Comparison of ENCODE assay signal across 31 cellular contexts in the genomic region with DNA sequence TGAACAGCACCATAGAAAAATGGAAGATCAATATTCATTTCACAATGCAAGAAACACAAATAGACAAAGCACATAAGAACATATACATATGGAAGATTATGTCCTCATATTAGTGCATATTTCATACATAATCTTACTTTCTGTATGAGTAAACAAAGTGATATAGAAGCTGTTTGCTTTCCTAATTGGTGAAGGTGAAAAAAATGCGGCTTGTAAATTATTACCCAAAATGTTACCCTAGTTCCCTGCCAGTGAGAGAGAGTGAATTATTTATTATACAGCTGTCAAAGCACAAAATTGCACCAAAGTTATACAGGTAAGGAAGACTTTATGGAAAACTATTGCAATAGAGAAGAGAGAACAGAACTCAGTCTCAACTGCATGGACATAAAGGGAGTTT.
"Had no signal": no experiment of that assay in that cellular context is flagged by ENCODE, and none has a peak within 500 bp of the region (broad histone marks: within the 10 kb centered on the region; RNA-seq: fewer than 3 reads in every experiment).

No MANE protein-coding gene starts in this region.

- H3K27me3 Mint-ChIP-seq: activated naive CD8-positive, alpha-beta T cell treated with anti-CD3 and anti-CD28 coated beads for 36 hours; naive thymus-derived CD8-positive, alpha-beta T cell; progenitor cell of endocrine pancreas had no signal

- H3K4me3 Mint-ChIP-seq: activated naive CD4-positive, alpha-beta T cell treated with anti-CD3 and anti-CD28 coated beads for 36 hours; activated naive CD8-positive, alpha-beta T cell treated with anti-CD3 and anti-CD28 coated beads for 36 hours; activated T-helper 1 cell treated with anti-CD3 and anti-CD28 coated beads, Interleukin-12 subunit alpha, Interleukin-12 subunit beta, Interleukin-2, Interleukin-4 antibody, amounts not matched to agents 30 ng/mL and 10 ng/mL and 1 ng/mL, durations not matched to agents 14 hours and 24 hours and 36 hours; naive thymus-derived CD8-positive, alpha-beta T cell; neural progenitor cell; T-helper 1 cell treated with Interleukin-12 subunit alpha and Interleukin-12 subunit beta and Interleukin-4 antibody, amounts not matched to agents 30 μg/mL and 1 μg/mL, for 36 hours had no signal

- DNase-seq: activated CD4-positive, alpha-beta T cell treated with anti-CD3 and anti-CD28 coated beads for 4 hours; activated CD4-positive, alpha-beta T cell treated with anti-CD3 and anti-CD28 coated beads, Interleukin-2, amount 50 U/mL, for 4 hours; activated effector memory CD4-positive, alpha-beta T cell treated with anti-CD3 and anti-CD28 coated beads, Interleukin-2, amount 50 U/mL, for 16 hours; activated naive CD4-positive, alpha-beta T cell treated with anti-CD3 and anti-CD28 coated beads for 36 hours; activated naive CD8-positive, alpha-beta T cell treated with anti-CD3 and anti-CD28 coated beads for 36 hours; aorta; central memory CD4-positive, alpha-beta T cell; effector memory CD4-positive, alpha-beta T cell; erythroblast; gastrocnemius medialis; kidney; left colon; midbrain; naive thymus-derived CD8-positive, alpha-beta T cell; ovary; stimulated activated CD4-positive, alpha-beta T cell treated with anti-CD3 and anti-CD28 coated beads, Interleukin-12 subunit alpha, Interleukin-12 subunit beta, amount 100 ng/mL, for 4 hours; stimulated activated CD4-positive, alpha-beta T cell treated with anti-CD3 and anti-CD28 coated beads, Interleukin-4, amount 100 ng/mL, for 1 hour; stimulated activated naive CD8-positive, alpha-beta T cell treated with anti-CD3 and anti-CD28 coated beads, Interleukin-15, Interleukin-2, amounts not matched to agents 100 U/mL and 50 U/mL, for 24 hours; T-helper 9 cell; testis; upper lobe of left lung had no signal

- H3K4me1 Mint-ChIP-seq: activated naive CD8-positive, alpha-beta T cell treated with anti-CD3 and anti-CD28 coated beads for 36 hours; naive thymus-derived CD8-positive, alpha-beta T cell; neural progenitor cell had no signal

- ATAC-seq: gastrocnemius medialis; left colon; naive thymus-derived CD8-positive, alpha-beta T cell; stimulated activated naive CD8-positive, alpha-beta T cell treated with anti-CD3 and anti-CD28 coated beads, Interleukin-15, Interleukin-2, amounts not matched to agents 100 U/mL and 50 U/mL, for 24 hours had no signal

- H3K9me3 ChIP-seq: adrenal gland, gastrocnemius medialis, ovary, testis, upper lobe of left lung, vagina had no signal

- H3K4me2 ChIP-seq: hepatocyte, neural progenitor cell had no signal

- H3K4me1 ChIP-seq: adrenal gland, breast epithelium, gastrocnemius medialis, neural progenitor cell, testis, upper lobe of left lung, vagina had no signal

- H2AFZ ChIP-seq: hepatocyte, neural progenitor cell had no signal

- H3K27ac Mint-ChIP-seq: activated naive CD4-positive, alpha-beta T cell treated with anti-CD3 and anti-CD28 coated beads for 36 hours; activated naive CD8-positive, alpha-beta T cell treated with anti-CD3 and anti-CD28 coated beads for 36 hours; activated T-helper 1 cell treated with anti-CD3 and anti-CD28 coated beads, Interleukin-12 subunit alpha, Interleukin-12 subunit beta, Interleukin-2, Interleukin-4 antibody, amounts not matched to agents 30 ng/mL and 10 ng/mL and 1 ng/mL, durations not matched to agents 14 hours and 24 hours and 36 hours; naive thymus-derived CD8-positive, alpha-beta T cell; neural progenitor cell; progenitor cell of endocrine pancreas; T-helper 1 cell treated with Interleukin-12 subunit alpha and Interleukin-12 subunit beta and Interleukin-4 antibody, amounts not matched to agents 30 μg/mL and 1 μg/mL, for 36 hours had no signal

- H3K79me2 ChIP-seq: hepatocyte had no signal

- H3K27ac ChIP-seq: breast epithelium, gastrocnemius medialis, hepatocyte, neural progenitor cell, ovary, skin epidermis, testis, upper lobe of left lung, vagina, VCaP had no signal

- H3K4me3 ChIP-seq: adrenal gland, breast epithelium, gastrocnemius medialis, hepatocyte, neural progenitor cell, ovary, skin epidermis, testis, upper lobe of left lung, vagina had no signal

- H3K9ac ChIP-seq: neural progenitor cell had no signal

- H3K27me3 ChIP-seq: adrenal gland, breast epithelium, gastrocnemius medialis, hepatocyte, neural progenitor cell, ovary, testis, upper lobe of left lung, vagina had no signal

- H3K36me3 ChIP-seq: adrenal gland, breast epithelium, gastrocnemius medialis, ovary, upper lobe of left lung, vagina had no signal

- H3K36me3 Mint-ChIP-seq: activated naive CD8-positive, alpha-beta T cell treated with anti-CD3 and anti-CD28 coated beads for 36 hours; naive thymus-derived CD8-positive, alpha-beta T cell; neural progenitor cell had no signal
